In genomic region chr3:4614070-4614469, GRCh38 we compare ENCODE assay signal across 2 cellular contexts.
TF ChIP-seq lines count a peak whose summit lies in the region.

No MANE protein-coding gene starts in this region.

TF ChIP-seq in K562, 482 proteins besides CTCF, POLR2A, EP300 and RAD21 (continued from another document):
- TF ChIP-seq NR0B1 (IDR thresholded peaks at IDR 0.05; ENCODE audit: partially characterized antibody) (no peak), THAP7 (CRISPR knock-in tag; IDR thresholded peaks at IDR 0.05) (no peak)
TF ChIP-seq in K562: peak in this region for 2.

TF ChIP-seq in liver, 16 proteins besides CTCF, POLR2A, EP300 and RAD21 (continued from another document):
- no peak for TF ChIP-seq ATF3 (IDR thresholded peaks at IDR 0.05)
- TF ChIP-seq ZBTB33 (IDR thresholded peaks at IDR 0.05): no peak
- TF ChIP-seq SP1 (IDR thresholded peaks at IDR 0.05): no peak
- no peak for TF ChIP-seq GABPA (IDR thresholded peaks at IDR 0.05 in 1 of 2, conservative IDR thresholded peaks at IDR 0.05 in 1 of 2)
- TF ChIP-seq JUND (IDR thresholded peaks at IDR 0.05): no peak
- no peak for TF ChIP-seq NR2F2 (IDR thresholded peaks at IDR 0.05)
